ENCODE assay signal across 8 cellular contexts in the genomic region with DNA sequence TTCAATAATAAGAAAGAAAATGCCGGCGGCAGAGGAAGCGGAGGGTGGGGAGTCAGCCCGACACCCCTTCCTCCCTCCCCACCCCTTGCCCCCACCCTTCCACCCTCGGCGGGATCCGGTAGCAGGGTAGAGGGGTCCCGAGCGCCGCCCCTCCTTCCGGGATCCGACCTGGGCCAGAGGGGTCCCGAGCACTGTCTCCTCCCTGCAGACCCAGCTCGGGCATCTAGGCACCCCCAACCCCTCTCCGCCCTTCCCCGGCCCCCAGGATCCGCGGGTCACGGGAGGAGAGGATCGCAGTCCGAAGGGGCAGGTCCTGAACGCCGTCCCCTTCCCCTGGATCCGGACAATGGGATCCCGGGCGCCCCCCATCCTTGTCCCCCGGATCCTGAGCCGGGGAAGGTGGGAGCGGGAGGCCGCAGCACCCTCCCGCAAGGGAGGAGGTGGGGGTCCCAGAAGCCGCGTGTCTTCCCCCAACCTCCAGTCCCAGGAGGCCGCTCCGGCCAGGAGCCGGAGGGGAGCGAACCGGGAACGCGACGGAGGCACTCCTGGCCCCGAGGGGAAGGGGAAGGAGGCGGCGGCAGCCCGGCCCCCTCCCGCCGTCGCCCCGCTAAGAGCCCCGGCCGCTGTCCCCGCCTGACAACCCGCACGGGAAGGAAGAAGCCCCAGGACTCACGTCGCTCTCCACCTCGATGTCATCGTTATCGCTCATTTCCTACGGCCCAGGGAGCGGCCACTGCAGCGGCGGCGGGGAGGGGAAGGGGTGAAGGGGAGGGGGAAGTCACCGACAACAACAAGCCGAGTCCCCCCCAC. TPM values are rescaled to one million over a fixed set of nuclear protein-coding genes. Genes with fewer than 3 reads are reported as not detected.
DNase-seq lines count a peak whose midpoint lies in the region; ATAC-seq and TF ChIP-seq lines count a peak whose summit lies in the region.

No MANE protein-coding gene starts in this region.

- no CpG with 5 or more reads among the region's 66 CpGs for WGBS in iPS DF 6.9 (ENCODE audit: insufficient coverage, insufficient read length)

- peak overlapping the region; percentile 99 for H3K4me3 Mint-ChIP-seq in activated naive CD8-positive, alpha-beta T cell treated with anti-CD3 and anti-CD28 coated beads for 36 hours

- H3K4me1 ChIP-seq in iPS DF 6.9 (ENCODE audit: control insufficient read depth, insufficient read depth, low read length), result no peaks in the 10 kb centered on the region

- peak overlapping the region; percentile 99 for H3K27ac Mint-ChIP-seq in activated naive CD8-positive, alpha-beta T cell treated with anti-CD3 and anti-CD28 coated beads for 36 hours

- H3K4me3 ChIP-seq in iPS DF 6.9 (ENCODE audit: low read length) (peak overlapping the region; percentile 89; the same call in 1 of the 2 replicates), skin epidermis (peak overlapping the region; percentile 62 to 99 (median 96))

- H3K36me3 Mint-ChIP-seq in activated naive CD8-positive, alpha-beta T cell treated with anti-CD3 and anti-CD28 coated beads for 36 hours, result peaks cover 25% of the 10 kb centered on the region

- H3K9me3 Mint-ChIP-seq in activated naive CD8-positive, alpha-beta T cell treated with anti-CD3 and anti-CD28 coated beads for 36 hours, result no peaks in the 10 kb centered on the region

- no peak overlapping the region for H3K27ac ChIP-seq in iPS DF 6.9 (ENCODE audit: low read length)
- peak overlapping the region; percentile 65 to 99 (median 93) for H3K27ac ChIP-seq in skin epidermis

- H3K4me1 Mint-ChIP-seq in activated naive CD8-positive, alpha-beta T cell treated with anti-CD3 and anti-CD28 coated beads for 36 hours, result peaks cover 37% of the 10 kb centered on the region

- H3K27me3 ChIP-seq in iPS DF 6.9 (ENCODE audit: control insufficient read depth, insufficient read depth, low read length), result no peaks in the 10 kb centered on the region

- DNase-seq in activated CD4-positive, CD25-positive, alpha-beta regulatory T cell treated with anti-CD3 and anti-CD28 coated beads, Interleukin-2, amount 50 U/mL, for 72 hours, result peak; percentile 48
- peak; percentile 37 for DNase-seq in activated naive CD8-positive, alpha-beta T cell treated with anti-CD3 and anti-CD28 coated beads for 36 hours
- no peak for DNase-seq in iPS DF 6.9 (ENCODE audit: low read depth, low spot score)
- no peak for DNase-seq in Ammon's horn (ENCODE audit: low spot score)
- no peak for DNase-seq in SHP77 (lab: John Stamatoyannopoulos, UW)

- no peaks in the 10 kb centered on the region for H3K9me3 ChIP-seq in iPS DF 6.9 (ENCODE audit: control insufficient read depth, insufficient read depth, low read length)

- no peaks in the 10 kb centered on the region for H3K36me3 ChIP-seq in iPS DF 6.9 (ENCODE audit: control insufficient read depth, insufficient read depth, low read length)

- no peak for ATAC-seq in activated CD4-positive, CD25-positive, alpha-beta regulatory T cell treated with anti-CD3 and anti-CD28 coated beads, Interleukin-2, amount 50 U/mL, for 24 hours

- H3K27me3 Mint-ChIP-seq in activated naive CD8-positive, alpha-beta T cell treated with anti-CD3 and anti-CD28 coated beads for 36 hours, result peaks cover 6% of the 10 kb centered on the region

TF ChIP-seq in PFSK-1, 5 proteins besides CTCF, POLR2A, EP300 and RAD21:
- 0 out of 2 replicates have a peak, but pooled peaks have one; percentile 69 for TF ChIP-seq SIN3A (IDR thresholded peaks at IDR 0.05; ENCODE audit: borderline replicate concordance, insufficient read depth, low read length)
- TF ChIP-seq FOXP2 (optimal IDR thresholded peaks at IDR 0.05; ENCODE audit: borderline replicate concordance, extremely low read depth, extremely low read length, insufficient read depth), result no peak
TF ChIP-seq in PFSK-1: peak in this region for 1.

RNA-seq across cellular contexts. Expression of gene MAX, which starts 0.5 kb away (rescaled TPM):
- 35.0 TPM for polyA plus RNA-seq in PFSK-1 (2012; ENCODE audit: insufficient read length, low read depth)
- 100 to 1,000 TPM; 117 to 121 TPM for total RNA-seq in activated naive CD8-positive, alpha-beta T cell treated with anti-CD3 and anti-CD28 coated beads for 36 hours

Comparison
In these comparisons a context has a peak if more than half of its experiments do, and no peak if none do; other contexts are left out.
1. DNase-seq: peak in activated CD4-positive, CD25-positive, alpha-beta regulatory T cell treated with anti-CD3 and anti-CD28 coated beads, Interleukin-2, amount 50 U/mL, for 72 hours (single experiment) and activated naive CD8-positive, alpha-beta T cell treated with anti-CD3 and anti-CD28 coated beads for 36 hours (single experiment); none in iPS DF 6.9 (single experiment), Ammon's horn (single experiment) and SHP77 (0 of 2).